Comparison of ENCODE assay signal across 18 cellular contexts in genomic region chr1:39328722-39329121, GRCh38.
A peak's percentile ranks its signal among the peaks of the same experiment; 100 is the strongest.
DNase-seq lines count a peak whose midpoint lies in the region; ATAC-seq and TF ChIP-seq lines count a peak whose summit lies in the region.
"Had no signal": no experiment of that assay in that cellular context is flagged by ENCODE, and none has a peak within 500 bp of the region (broad histone marks: within the 10 kb centered on the region; RNA-seq: fewer than 3 reads in every experiment).

No MANE protein-coding gene starts in this region.

- H3K27ac ChIP-seq in thoracic aorta = peak overlapping the region; percentile 19 to 66
- H3K27ac ChIP-seq in caudate nucleus (ENCODE audit: low read depth, low read length) = no peak overlapping the region
- H3K27ac ChIP-seq: neutrophil, SJCRH30 had no signal

- CTCF ChIA-PET in activated CD4-positive, alpha-beta memory T cell treated with anti-CD3 and anti-CD28 coated beads, Interleukin-2, amount 10 ng/mL, durations not matched to agents 7 days and 5 days (lab: Charles Lee) = interaction anchor here (0.6 kb wide), 1 partner anchor 43 kb away, joined by 3 read pairs; no protein-coding TSS in a partner anchor
- CTCF ChIA-PET in activated CD4-positive, alpha-beta memory T cell treated with anti-CD3 and anti-CD28 coated beads for 36 hours (lab: Charles Lee) = interaction anchor here (1.3 to 2.1 kb wide), 2 partner anchors 82 to 210 kb away, joined by 4 to 8 read pairs; no protein-coding TSS in a partner anchor
- CTCF ChIA-PET in activated CD8-positive, alpha-beta T cell treated with anti-CD3 and anti-CD28 coated beads for 36 hours (lab: Charles Lee) = interaction anchor here (0.9 to 1.2 kb wide), 2 partner anchors 70 to 230 kb away, joined by 4 to 5 read pairs; no protein-coding TSS in a partner anchor

- H3K9me3 Mint-ChIP-seq in activated CD4-positive, alpha-beta memory T cell treated with anti-CD3 and anti-CD28 coated beads, Interleukin-2, amount 10 ng/mL, durations not matched to agents 7 days and 5 days = no peaks in the 10 kb centered on the region
- H3K9me3 Mint-ChIP-seq in activated CD4-positive, alpha-beta memory T cell treated with anti-CD3 and anti-CD28 coated beads for 36 hours = no peaks in the 10 kb centered on the region
- H3K9me3 Mint-ChIP-seq in activated CD8-positive, alpha-beta T cell treated with anti-CD3 and anti-CD28 coated beads for 36 hours = no peaks in the 10 kb centered on the region
- H3K9me3 Mint-ChIP-seq in immature natural killer cell = no peaks in the 10 kb centered on the region
- H3K9me3 Mint-ChIP-seq: activated naive CD4-positive, alpha-beta T cell treated with anti-CD3 and anti-CD28 coated beads for 36 hours; type B pancreatic cell had no signal

- DNase-seq in activated CD4-positive, alpha-beta memory T cell treated with anti-CD3 and anti-CD28 coated beads, Interleukin-2, amount 10 ng/mL, durations not matched to agents 7 days and 5 days = no peak
- DNase-seq in activated CD4-positive, alpha-beta memory T cell treated with anti-CD3 and anti-CD28 coated beads for 36 hours = no peak
- DNase-seq in activated CD8-positive, alpha-beta T cell treated with anti-CD3 and anti-CD28 coated beads for 36 hours = no peak
- no peak for DNase-seq in immature natural killer cell
- no peak for DNase-seq in thoracic aorta (ENCODE audit: low spot score)
- DNase-seq in stimulated activated CD4-positive, alpha-beta T cell treated with anti-CD3 and anti-CD28 coated beads, Interleukin-4, amount 100 ng/mL, for 4 hours = no peak
- DNase-seq in caudate nucleus (lab: John Stamatoyannopoulos, UW) = no peak
- DNase-seq in NCI-H2227 (lab: John Stamatoyannopoulos, UW; ENCODE audit: unreplicated experiment) = no peak
- DNase-seq: ACHN; activated naive CD4-positive, alpha-beta T cell treated with anti-CD3 and anti-CD28 coated beads for 36 hours; DND-41; mesenchymal stem cell; MM.1S; NCI-H187; NCI-H524; SJCRH30 had no signal

- H3K27me3 Mint-ChIP-seq in activated CD4-positive, alpha-beta memory T cell treated with anti-CD3 and anti-CD28 coated beads, Interleukin-2, amount 10 ng/mL, durations not matched to agents 7 days and 5 days = no peaks in the 10 kb centered on the region
- H3K27me3 Mint-ChIP-seq in activated CD4-positive, alpha-beta memory T cell treated with anti-CD3 and anti-CD28 coated beads for 36 hours = no peaks in the 10 kb centered on the region
- H3K27me3 Mint-ChIP-seq in activated CD8-positive, alpha-beta T cell treated with anti-CD3 and anti-CD28 coated beads for 36 hours = no peaks in the 10 kb centered on the region
- H3K27me3 Mint-ChIP-seq in immature natural killer cell (ENCODE audit: low read depth in 3 of 3) = no peaks in the 10 kb centered on the region
- H3K27me3 Mint-ChIP-seq: type B pancreatic cell had no signal

- peak overlapping the region; percentile 77 for H3K4me3 Mint-ChIP-seq in activated CD4-positive, alpha-beta memory T cell treated with anti-CD3 and anti-CD28 coated beads, Interleukin-2, amount 10 ng/mL, durations not matched to agents 7 days and 5 days
- no peak overlapping the region for H3K4me3 Mint-ChIP-seq in activated CD4-positive, alpha-beta memory T cell treated with anti-CD3 and anti-CD28 coated beads for 36 hours
- H3K4me3 Mint-ChIP-seq in activated CD8-positive, alpha-beta T cell treated with anti-CD3 and anti-CD28 coated beads for 36 hours = peak overlapping the region; percentile 37
- H3K4me3 Mint-ChIP-seq in immature natural killer cell = peak overlapping the region; percentile 75 to 94 (median 82)
- H3K4me3 Mint-ChIP-seq: activated naive CD4-positive, alpha-beta T cell treated with anti-CD3 and anti-CD28 coated beads for 36 hours; type B pancreatic cell had no signal

- H3K4me1 Mint-ChIP-seq in activated CD4-positive, alpha-beta memory T cell treated with anti-CD3 and anti-CD28 coated beads, Interleukin-2, amount 10 ng/mL, durations not matched to agents 7 days and 5 days = peaks cover 62% of the 10 kb centered on the region
- peaks cover 43% of the 10 kb centered on the region for H3K4me1 Mint-ChIP-seq in activated CD4-positive, alpha-beta memory T cell treated with anti-CD3 and anti-CD28 coated beads for 36 hours (ENCODE audit: low read depth)
- peaks cover 30% of the 10 kb centered on the region for H3K4me1 Mint-ChIP-seq in activated CD8-positive, alpha-beta T cell treated with anti-CD3 and anti-CD28 coated beads for 36 hours (ENCODE audit: low read depth)
- peaks cover 63 to 70% of the 10 kb centered on the region in 2 donors for H3K4me1 Mint-ChIP-seq in immature natural killer cell

- H3K4me3 ChIP-seq in thoracic aorta = peak overlapping the region; percentile 61
- H3K4me3 ChIP-seq: SJCRH30 had no signal

- ATAC-seq in activated CD8-positive, alpha-beta T cell treated with anti-CD3 and anti-CD28 coated beads for 36 hours = no peak
- ATAC-seq in thoracic aorta (ENCODE audit: insufficient number of reproducible peaks, low FRiP score, low read depth) = no peak

- intact Hi-C loops in activated CD4-positive, alpha-beta memory T cell treated with anti-CD3 and anti-CD28 coated beads for 36 hours (cut with micrococcal nuclease) = loop anchor here (2.0 kb wide), 1 partner anchor 136 kb away; no protein-coding TSS in a partner anchor
- intact Hi-C loops in activated CD8-positive, alpha-beta T cell treated with anti-CD3 and anti-CD28 coated beads for 36 hours (cut with micrococcal nuclease) = no loop called here

- H3K36me3 Mint-ChIP-seq in activated CD4-positive, alpha-beta memory T cell treated with anti-CD3 and anti-CD28 coated beads, Interleukin-2, amount 10 ng/mL, durations not matched to agents 7 days and 5 days (ENCODE audit: low read depth) = peaks cover 72% of the 10 kb centered on the region
- H3K36me3 Mint-ChIP-seq in activated CD4-positive, alpha-beta memory T cell treated with anti-CD3 and anti-CD28 coated beads for 36 hours = peaks cover 53% of the 10 kb centered on the region
- H3K36me3 Mint-ChIP-seq in activated CD8-positive, alpha-beta T cell treated with anti-CD3 and anti-CD28 coated beads for 36 hours (ENCODE audit: low read depth) = peaks cover 48% of the 10 kb centered on the region
- H3K36me3 Mint-ChIP-seq in immature natural killer cell = peaks cover 8 to 59% (median 30%) of the 10 kb centered on the region in 3 donors

- POLR2A ChIA-PET in activated CD4-positive, alpha-beta memory T cell treated with anti-CD3 and anti-CD28 coated beads, Interleukin-2, amount 10 ng/mL, durations not matched to agents 7 days and 5 days (lab: Charles Lee) = interaction anchor here (1.1 to 2.1 kb wide), 2 partner anchors 41 to 114 kb away, joined by 4 to 7 read pairs; no protein-coding TSS in a partner anchor
- POLR2A ChIA-PET in activated CD4-positive, alpha-beta memory T cell treated with anti-CD3 and anti-CD28 coated beads for 36 hours (lab: Charles Lee) = no interaction called here
- POLR2A ChIA-PET in activated CD8-positive, alpha-beta T cell treated with anti-CD3 and anti-CD28 coated beads for 36 hours (lab: Charles Lee) = no interaction called here

- H3K9me3 ChIP-seq in thoracic aorta = no peaks in the 10 kb centered on the region
- H3K9me3 ChIP-seq: neutrophil, SJCRH30 had no signal

- no peaks in the 10 kb centered on the region for H3K27me3 ChIP-seq in thoracic aorta (replicated peaks; ENCODE audit: insufficient read depth)
- H3K27me3 ChIP-seq: neutrophil, SJCRH30 had no signal

- H3K4me1 ChIP-seq in thoracic aorta (ENCODE audit: control insufficient read depth in 1 of 2, low read depth in 2 of 2) = peaks cover 4 to 29% of the 10 kb centered on the region in 2 donors
- H3K4me1 ChIP-seq: SJCRH30 had no signal

- H3K36me3 ChIP-seq in thoracic aorta = peaks cover 49% of the 10 kb centered on the region

- peak overlapping the region; percentile 79 for H3K27ac Mint-ChIP-seq in activated CD4-positive, alpha-beta memory T cell treated with anti-CD3 and anti-CD28 coated beads, Interleukin-2, amount 10 ng/mL, durations not matched to agents 7 days and 5 days
- H3K27ac Mint-ChIP-seq in activated CD4-positive, alpha-beta memory T cell treated with anti-CD3 and anti-CD28 coated beads for 36 hours = no peak overlapping the region
- H3K27ac Mint-ChIP-seq in activated CD8-positive, alpha-beta T cell treated with anti-CD3 and anti-CD28 coated beads for 36 hours = peak overlapping the region; percentile 76
- H3K27ac Mint-ChIP-seq in immature natural killer cell = peak overlapping the region; percentile 35 to 89 (median 82)
- H3K27ac Mint-ChIP-seq: type B pancreatic cell had no signal

- no peak for TF ChIP-seq CTCF in activated CD8-positive, alpha-beta T cell treated with anti-CD3 and anti-CD28 coated beads for 36 hours (IDR thresholded peaks at IDR 0.05)
- TF ChIP-seq CTCF in thoracic aorta (IDR thresholded peaks at IDR 0.05) = no peak
